Comparison of ENCODE assay signal across 8 cellular contexts in genomic region chr4:154626793-154627484, GRCh38. TPM values are rescaled to one million over a fixed set of nuclear protein-coding genes. Genes with fewer than 3 reads are reported as not detected.
DNase-seq lines count a peak whose midpoint lies in the region; ATAC-seq and TF ChIP-seq lines count a peak whose summit lies in the region.

No MANE protein-coding gene starts in this region.

- H3K4me1 ChIP-seq in PC-9 (replicated peaks; ENCODE audit: insufficient read depth) = no peaks in the 10 kb centered on the region

- no peaks in the 10 kb centered on the region for H3K36me3 ChIP-seq in PC-9 (ENCODE audit: low read depth)

- H3F3A ChIP-seq in PC-9 (ENCODE audit: insufficient read depth, low read depth) = no peaks in the 10 kb centered on the region

- no peak overlapping the region; the same call in 1 of the 2 replicates for H2AFZ ChIP-seq in PC-9

- H3K4me2 ChIP-seq in PC-9 = peak overlapping the region; percentile 56; the same call in 1 of the 2 replicates

- H4K20me1 ChIP-seq in PC-9 (ENCODE audit: insufficient read depth) = no peaks in the 10 kb centered on the region

- no peak overlapping the region for H3K27ac ChIP-seq in PC-9

- intact Hi-C loops in PC-9 (cut with micrococcal nuclease; ENCODE audit: unreplicated experiment) = no loop called here

- CTCF ChIA-PET in AG04449 (lab: Yijun Ruan, JAX) (interaction anchor here (0.8 to 18.4 kb wide), 4 partner anchors 8 to 76 kb away, joined by 5 to 353 read pairs (median 81); partner anchors contain the start of genes FGB and PLRG1), PC-9 (lab: Charles Lee) (no interaction called here)

- H3K79me2 ChIP-seq in PC-9 (ENCODE audit: low read depth) = no peaks in the 10 kb centered on the region

- POLR2A ChIA-PET in AG04449 (lab: Yijun Ruan, JAX) = no interaction called here
- POLR2A ChIA-PET in PC-9 (lab: Charles Lee; ENCODE audit: unreplicated experiment) = interaction anchor here (0.7 kb wide), 1 partner anchor 157 kb away, joined by 5 read pairs; no protein-coding TSS in a partner anchor

- no peaks in the 10 kb centered on the region for H3K9me2 ChIP-seq in PC-9 (ENCODE audit: insufficient read depth)

- peak; percentile 85 for ATAC-seq in GM18858 (IDR thresholded peaks at IDR 0.05; ENCODE audit: unreplicated experiment)
- ATAC-seq in HG03045 (IDR thresholded peaks at IDR 0.05; ENCODE audit: unreplicated experiment) = peak; percentile 89

- H3K4me3 ChIP-seq in AG04449 (ENCODE audit: low read depth, low read length) (peak overlapping the region; percentile 23), PC-9 (0 out of 2 replicates have a peak overlapping the region, but pooled peaks have one; percentile 8), skeletal muscle cell (ENCODE audit: low read depth, low read length) (peak overlapping the region; percentile 40)

- H3K27me3 ChIP-seq in PC-9 (ENCODE audit: insufficient read depth, low read depth) = no peaks in the 10 kb centered on the region

- TF ChIP-seq CTCF in AG04449 (IDR thresholded peaks at IDR 0.05; ENCODE audit: insufficient read depth, low read length, missing control alignments) = peak; percentile 52
- 0 out of 2 replicates have a peak, but pooled peaks have one; percentile 25 for TF ChIP-seq CTCF in PC-9 (conservative IDR thresholded peaks at IDR 0.05)

- no TSS peak for BruUV-seq in PC-9 (replicated peaks; lab: Mats Ljungman, UMichigan)

- DNase-seq in AG04449 (ENCODE audit: low read depth, low spot score) (no peak), PC-9 (peak in 1 of 2 experiments; percentile 51), amniotic stem cell (lab: John Stamatoyannopoulos, UW) (peak; percentile 3), iPS DF 19.7 (ENCODE audit: low read depth, low spot score) (peak; percentile 23), skeletal muscle cell (ENCODE audit: low read depth) (no peak), SW 1271 (lab: John Stamatoyannopoulos, UW) (no peak)

- H3K9me3 ChIP-seq in PC-9 (ENCODE audit: insufficient read depth, low read depth) = no peaks in the 10 kb centered on the region

RNA-seq across cellular contexts. Expression of gene FGG, which starts 14.5 kb away (rescaled TPM):
- not detected in 2 replicates for total RNA-seq in PC-9 (2021)

RNA-seq across cellular contexts. Expression of gene FGA, which starts 36.4 kb away (rescaled TPM):
- not detected in 2 replicates for total RNA-seq in PC-9 (2021)

Comparison
In these comparisons a context has a peak if more than half of its experiments do, and no peak if none do; other contexts are left out.
1. DNase-seq: peak in amniotic stem cell (single experiment) and iPS DF 19.7 (single experiment); none in AG04449 (single experiment), skeletal muscle cell (single experiment) and SW 1271 (0 of 2).
2. Peak in every context shown above with its lines, with median percentiles within 50 percentile points of each other: H3K4me3 ChIP-seq.